Comparison of ENCODE assay signal across 18 cellular contexts in genomic region chr22:40678493-40679248, GRCh38. TPM values are rescaled to one million over a fixed set of nuclear protein-coding genes. Genes with fewer than 3 reads are reported as not detected.
A peak's percentile ranks its signal among the peaks of the same experiment; 100 is the strongest.
DNase-seq lines count a peak whose midpoint lies in the region; ATAC-seq and TF ChIP-seq lines count a peak whose summit lies in the region.
"Had no signal": no experiment of that assay in that cellular context is flagged by ENCODE, and none has a peak within 500 bp of the region (broad histone marks: within the 10 kb centered on the region; RNA-seq: fewer than 3 reads in every experiment).

No MANE protein-coding gene starts in this region.

- H2AFZ ChIP-seq in IMR-90 (replicated peaks; ENCODE audit: low read length, poor library complexity): peak overlapping the region; percentile 86
- H2AFZ ChIP-seq: PC-9 had no signal

- dilution Hi-C loops in IMR-90 (cut with HindIII; ENCODE audit: low sequenced_read_pairs, unreplicated experiment): no loop called here

- no peak overlapping the region for H3K9ac ChIP-seq in IMR-90 (ENCODE audit: low read depth, low read length)
- peak overlapping the region in 2 of 3 donors; percentile 21 to 57 for H3K9ac ChIP-seq in skeletal muscle tissue (ENCODE audit: low read depth in 1 of 3, low read length in 3 of 3)
- H3K9ac ChIP-seq: SK-N-SH had no signal

- peak overlapping the region; percentile 68; the same call in 1 of the 2 replicates for H3K4me2 ChIP-seq in IMR-90 (ENCODE audit: low read depth, low read length)
- H3K4me2 ChIP-seq: PC-9, SK-N-SH had no signal

- BruUV-seq in IMR-90 (replicated peaks; lab: Mats Ljungman, UMichigan): no TSS peak

- no peaks in the 10 kb centered on the region for H3K27me3 Mint-ChIP-seq in mesothelial cell of epicardium (ENCODE audit: low read depth)
- peaks cover 18% of the 10 kb centered on the region for H3K27me3 Mint-ChIP-seq in activated T-cell treated with anti-CD3 and anti-CD28 coated beads, Interleukin-2, amount 50 U/mL, for 4 hours (ENCODE audit: low read depth)

- peaks cover 6% of the 10 kb centered on the region; the same call in 1 of the 2 replicates for H3K9me1 ChIP-seq in IMR-90 (ENCODE audit: insufficient read depth, low read length)

- no peak overlapping the region for H2AK5ac ChIP-seq in IMR-90 (ENCODE audit: low read depth, low read length)

- H3K27me3 ChIP-seq in IMR-90 (ENCODE audit: control insufficient read depth, insufficient read depth, low read length): no peaks in the 10 kb centered on the region
- H3K27me3 ChIP-seq in dorsolateral prefrontal cortex: peaks cover 0 to 5% (median 0%) of the 10 kb centered on the region in 45 donors
- peaks cover 11 to 29% (median 27%) of the 10 kb centered on the region in 3 donors for H3K27me3 ChIP-seq in skeletal muscle tissue (ENCODE audit: control insufficient read depth in 3 of 3, insufficient read depth in 3 of 3, low read length in 3 of 3)

- intact Hi-C loops in IMR-90 (cut with micrococcal nuclease): no loop called here
- intact Hi-C loops in dorsolateral prefrontal cortex (cut with DNase I): no loop called here

- no peak overlapping the region for H2BK20ac ChIP-seq in IMR-90 (ENCODE audit: low read depth, low read length)

- peak overlapping the region in 1 of 2 experiments; percentile 46; a peak in 1 of 4 replicates for H4K8ac ChIP-seq in IMR-90 (ENCODE audit: low read depth in 2 of 2, low read length in 2 of 2)

- H3K36me3 Mint-ChIP-seq in mesothelial cell of epicardium: no peaks in the 10 kb centered on the region
- no peaks in the 10 kb centered on the region for H3K36me3 Mint-ChIP-seq in activated T-cell treated with anti-CD3 and anti-CD28 coated beads, Interleukin-2, amount 50 U/mL, for 4 hours (ENCODE audit: insufficient read depth)

- H2BK120ac ChIP-seq in IMR-90 (ENCODE audit: low read depth, low read length): 0 out of 2 replicates have a peak overlapping the region, but pooled peaks have one; percentile 26

- no peak for TF ChIP-seq RAD21 in IMR-90 (IDR thresholded peaks at IDR 0.05; ENCODE audit: low read length)

- peaks cover 33% of the 10 kb centered on the region for H3K4me1 Mint-ChIP-seq in mesothelial cell of epicardium
- peaks cover 10% of the 10 kb centered on the region for H3K4me1 Mint-ChIP-seq in activated T-cell treated with anti-CD3 and anti-CD28 coated beads, Interleukin-2, amount 50 U/mL, for 4 hours (ENCODE audit: low read depth)

- H3K36me3 ChIP-seq in IMR-90 (ENCODE audit: control insufficient read depth, insufficient read depth, low read length) (no peaks in the 10 kb centered on the region), skeletal muscle tissue (ENCODE audit: control insufficient read depth in 3 of 3, insufficient read depth in 3 of 3, low read length in 3 of 3) (no peaks in the 10 kb centered on the region)
- H3K36me3 ChIP-seq: tibial artery had no signal

- no peak for DNase-seq in IMR-90
- DNase-seq in dorsolateral prefrontal cortex: no peak
- no peak for DNase-seq in mesothelial cell of epicardium (ENCODE audit: low spot score in 2 of 2, unreplicated experiment in 2 of 2)
- no peak for DNase-seq in NCI-H187 treated with DMSO at 0.1 percent for 48 hours (lab: John Stamatoyannopoulos, UW)
- no peak for DNase-seq in activated T-cell treated with anti-CD3 and anti-CD28 coated beads, Interleukin-2, amount 50 U/mL, for 4 hours
- no peak for DNase-seq in NCI-H774 (lab: John Stamatoyannopoulos, UW)
- DNase-seq: activated CD4-positive, alpha-beta T cell treated with anti-CD3 and anti-CD28 coated beads, Interleukin-2, amount 50 U/mL, for 4 hours; activated T-cell treated with anti-CD3 and anti-CD28 coated beads, Interleukin-2, amount 50 U/mL, for 48 hours; erythroblast; NCI-H1694; PC-9; stimulated activated CD4-positive, alpha-beta T cell treated with anti-CD3 and anti-CD28 coated beads, Interleukin-4, amount 100 ng/mL, for 24 hours; tibial artery had no signal

- no peak overlapping the region for H2BK5ac ChIP-seq in IMR-90 (ENCODE audit: low read depth, low read length, poor library complexity, severe bottlenecking)

- H2BK15ac ChIP-seq in IMR-90 (ENCODE audit: low read depth, low read length): no peak overlapping the region; the same call in 2 of the 3 replicates

- ATAC-seq in IMR-90 (ENCODE audit: low read depth) (no peak), SK-N-SH treated with all-trans-retinoic acid at 6 μM for 48 hours (no peak)
- no peak for ATAC-seq in activated T-cell treated with anti-CD3 and anti-CD28 coated beads, Interleukin-2, amount 50 U/mL, for 4 hours

- H2AK9ac ChIP-seq in IMR-90 (replicated peaks; ENCODE audit: low read depth, low read length, poor library complexity): peak overlapping the region; percentile 9

- H4K20me1 ChIP-seq in IMR-90 (ENCODE audit: insufficient read depth, low read length): no peaks in the 10 kb centered on the region

- H4K5ac ChIP-seq in IMR-90 (ENCODE audit: low read depth, low read length): no peak overlapping the region

- H3K56ac ChIP-seq in IMR-90 (ENCODE audit: extremely low read depth, insufficient read depth, low read length): no peak overlapping the region

- no peak overlapping the region for H3K27ac Mint-ChIP-seq in mesothelial cell of epicardium

- TF ChIP-seq POLR2A in IMR-90 (IDR thresholded peaks at IDR 0.05; ENCODE audit: low read depth, low read length): no peak

- H3K4me3 ChIP-seq in IMR-90 (ENCODE audit: insufficient read depth, low read depth, low read length): no peak overlapping the region
- H3K4me3 ChIP-seq in dorsolateral prefrontal cortex: peak overlapping the region in 58 of 59 donors; percentile 9 to 75 (median 58)
- peak overlapping the region; percentile 52 to 60 (median 53) for H3K4me3 ChIP-seq in skeletal muscle tissue (ENCODE audit: low read length in 3 of 3)
- H3K4me3 ChIP-seq: PC-9 had no signal

- H3K9me3 ChIP-seq in IMR-90 (ENCODE audit: control insufficient read depth, insufficient read depth, low read length) (no peaks in the 10 kb centered on the region), skeletal muscle tissue (ENCODE audit: control insufficient read depth in 3 of 3, low read length in 3 of 3) (no peaks in the 10 kb centered on the region)
- H3K9me3 ChIP-seq: SK-N-SH, tibial artery had no signal

- peak overlapping the region; percentile 73 for H3K4me3 Mint-ChIP-seq in mesothelial cell of epicardium
- H3K4me3 Mint-ChIP-seq in activated T-cell treated with anti-CD3 and anti-CD28 coated beads, Interleukin-2, amount 50 U/mL, for 4 hours: no peak overlapping the region
- H3K4me3 Mint-ChIP-seq: central memory CD8-positive, alpha-beta T cell had no signal

- H3K79me1 ChIP-seq in IMR-90 (ENCODE audit: low read depth in 1 of 2, low read length in 2 of 2): no peaks in the 10 kb centered on the region

- no peaks in the 10 kb centered on the region for H3K9me3 Mint-ChIP-seq in mesothelial cell of epicardium
- no peaks in the 10 kb centered on the region for H3K9me3 Mint-ChIP-seq in activated T-cell treated with anti-CD3 and anti-CD28 coated beads, Interleukin-2, amount 50 U/mL, for 4 hours
- H3K9me3 Mint-ChIP-seq: central memory CD8-positive, alpha-beta T cell had no signal

- POLR2A ChIA-PET in IMR-90 (lab: Charles Lee; ENCODE audit: unreplicated experiment): no interaction called here

- H4K91ac ChIP-seq in IMR-90 (ENCODE audit: insufficient read depth, low read depth, low read length): peak overlapping the region; percentile 34; the same call in 1 of the 2 replicates

- in situ Hi-C loops in IMR-90 (cut with MboI; ENCODE audit: low sequenced_read_pairs): no loop called here

- peak overlapping the region; percentile 57; the same call in 1 of the 2 replicates for H3K4ac ChIP-seq in IMR-90 (ENCODE audit: low read depth, low read length)

- H3K18ac ChIP-seq in IMR-90 (ENCODE audit: low read depth, low read length): no peak overlapping the region

- TF ChIP-seq CTCF in IMR-90 (conservative IDR thresholded peaks at IDR 0.05; ENCODE audit: low read depth, low read length) (no peak), dorsolateral prefrontal cortex (IDR thresholded peaks at IDR 0.05 in 54 of 56, conservative IDR thresholded peaks at IDR 0.05 in 2 of 56; ENCODE audit: low read depth in 1 of 56, partially characterized antibody in 56 of 56) (no peak), mesothelial cell of epicardium (IDR thresholded peaks at IDR 0.05; ENCODE audit: unreplicated experiment) (no peak)

- H3K27ac ChIP-seq in IMR-90 (ENCODE audit: insufficient read depth, low read length): no peak overlapping the region
- H3K27ac ChIP-seq in dorsolateral prefrontal cortex: peak overlapping the region in 48 of 59 donors; percentile 3 to 90 (median 72)
- H3K27ac ChIP-seq in skeletal muscle tissue (ENCODE audit: low read depth, low read length): no peak overlapping the region
- H3K27ac ChIP-seq: PC-9, tibial artery had no signal

- WGBS in IMR-90 (ENCODE audit: extremely low coverage in 2 of 2, insufficient read length in 1 of 2), 2 experiments: 63% methylated on average over 8 of the region's 14 CpGs; no CpG with 5 or more reads in 1 of the 2 experiments

- CTCF ChIA-PET in IMR-90 (lab: Yijun Ruan, JAX): no interaction called here

- peak overlapping the region; percentile 50; the same call in 1 of the 2 replicates for H3K14ac ChIP-seq in IMR-90 (replicated peaks; ENCODE audit: low read depth, low read length)

- peak overlapping the region; percentile 38; the same call in 1 of the 2 replicates for H3K23ac ChIP-seq in IMR-90 (ENCODE audit: low read depth, low read length)

- H3K4me1 ChIP-seq in IMR-90 (ENCODE audit: control insufficient read depth, insufficient read depth, low read length): peaks cover 16% of the 10 kb centered on the region
- H3K4me1 ChIP-seq in skeletal muscle tissue (ENCODE audit: control insufficient read depth in 3 of 3, insufficient read depth in 3 of 3, low read length in 3 of 3): peaks cover 15 to 25% (median 16%) of the 10 kb centered on the region in 3 donors

TF ChIP-seq in SK-N-SH treated with all-trans-retinoic acid at 6 μM for 48 hours, 23 proteins besides CTCF, POLR2A, EP300 and RAD21 (continues in another document):
- TF ChIP-seq TCF4 (CRISPR knock-in tag; IDR thresholded peaks at IDR 0.05; ENCODE audit: borderline replicate concordance): no peak

RNA-seq across cellular contexts. Expression of gene MCHR1, which starts 0.6 kb away (rescaled TPM):
- total RNA-seq in IMR-90 (2012; rRNA removed) (1.4 and 1.7 TPM in 2 replicates), dorsolateral prefrontal cortex (10 to 100 TPM in 70 of 120 experiments, 1 to 10 TPM in 50; 1.5 to 26.1 (median 10.7) TPM), mesothelial cell of epicardium (2.5 to 3.5 TPM (median 3.2 TPM) in 3 replicates), skeletal muscle tissue (1.6 TPM)
- polyA plus RNA-seq in IMR-90 (2012; rRNA removed): 3.2 and 3.5 TPM in 2 replicates
- polyA plus RNA-seq in IMR-90 (2012; cell fraction: cytosol; rRNA removed): 0.79 and 4.5 TPM in 2 replicates
- polyA plus RNA-seq in IMR-90 (2012; cell fraction: nucleus; rRNA removed; ENCODE audit: low replicate concordance): 2.0 TPM in 2 replicates
- total RNA-seq in activated T-cell treated with anti-CD3 and anti-CD28 coated beads, Interleukin-2, amount 50 U/mL, for 4 hours: not detected
- total RNA-seq: NCI-H460 had no signal

RNA-seq across cellular contexts. Expression of gene MRTFA, which starts 42.2 kb away (rescaled TPM):
- total RNA-seq in IMR-90 (2012; rRNA removed) (12.5 and 15.3 TPM in 2 replicates), dorsolateral prefrontal cortex (100 to 1,000 TPM in 1 of 120 experiments, 10 to 100 TPM in 119; 43.3 to 100 (median 72.1) TPM), mesothelial cell of epicardium (105 to 109 TPM (median 108 TPM) in 3 replicates), skeletal muscle tissue (25.6 TPM)
- polyA plus RNA-seq in IMR-90 (2012; rRNA removed): 17.1 and 17.2 TPM in 2 replicates
- polyA plus RNA-seq in IMR-90 (2012; cell fraction: cytosol; rRNA removed): 27.6 and 38.8 TPM in 2 replicates
- 38.3 and 56.9 TPM in 2 replicates for polyA plus RNA-seq in IMR-90 (2012; cell fraction: nucleus; rRNA removed; ENCODE audit: low replicate concordance)
- 10 to 100 TPM; 35.3 to 42.2 (median 38.2) TPM for total RNA-seq in activated T-cell treated with anti-CD3 and anti-CD28 coated beads, Interleukin-2, amount 50 U/mL, for 4 hours

Comparison
In these comparisons a context has a peak if more than half of its experiments do, and no peak if none do; other contexts are left out.
1. H3K27ac ChIP-seq: peak in dorsolateral prefrontal cortex (48 of 59); none in IMR-90 (single experiment) and skeletal muscle tissue (single experiment).